11 cellular contexts compared by ENCODE assay signal in the genomic region with DNA sequence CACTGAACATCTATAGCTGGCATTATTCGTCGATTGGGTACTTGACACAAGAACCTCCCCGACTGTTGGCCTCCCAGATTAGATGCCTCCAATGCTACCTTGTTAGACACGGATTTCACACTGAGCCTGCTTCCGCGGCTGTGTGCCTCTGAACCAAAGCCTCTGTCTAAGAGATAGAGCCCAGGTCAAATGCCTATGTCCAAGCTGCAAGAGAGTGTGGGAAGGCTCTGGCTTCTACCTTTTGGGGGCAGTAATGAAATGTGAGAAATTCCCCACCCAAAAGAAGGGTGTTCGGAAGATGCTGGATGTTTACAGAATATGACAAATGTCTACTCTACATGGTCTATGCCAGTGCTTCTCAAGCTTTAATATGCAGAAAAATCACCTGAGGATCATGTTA. TPM values are rescaled to one million over a fixed set of nuclear protein-coding genes. Genes with fewer than 3 reads are reported as not detected.
A peak's percentile ranks its signal among the peaks of the same experiment; 100 is the strongest.
DNase-seq lines count a peak whose midpoint lies in the region; ATAC-seq, FAIRE-seq and TF ChIP-seq lines count a peak whose summit lies in the region.
"Had no signal": no experiment of that assay in that cellular context is flagged by ENCODE, and none has a peak within 500 bp of the region (broad histone marks: within the 10 kb centered on the region; RNA-seq: fewer than 3 reads in every experiment).

No MANE protein-coding gene starts in this region.

- no peak for TF ChIP-seq POLR2A in Peyer's patch (IDR thresholded peaks at IDR 0.05)

- H3K27me3 ChIP-seq in dorsolateral prefrontal cortex (no peaks in the 10 kb centered on the region), Peyer's patch (no peaks in the 10 kb centered on the region)
- H3K27me3 ChIP-seq: tibial nerve had no signal

- no peak overlapping the region for H3K27ac ChIP-seq in dorsolateral prefrontal cortex
- no peak overlapping the region for H3K27ac ChIP-seq in Peyer's patch
- H3K27ac ChIP-seq: tibial nerve had no signal

- peak overlapping the region in 1 of 2 donors; percentile 59 for H3K27ac Mint-ChIP-seq in natural killer cell
- no peak overlapping the region for H3K27ac Mint-ChIP-seq in natural killer cell treated with Interleukin-12 subunit alpha and Interleukin-12 subunit beta and Interleukin-15 and Interleukin-18, amount 100 ng/mL, for 72 hours

- H3K27me3 Mint-ChIP-seq in natural killer cell (ENCODE audit: low read depth in 2 of 2) = no peaks in the 10 kb centered on the region
- H3K27me3 Mint-ChIP-seq in natural killer cell treated with Interleukin-12 subunit alpha and Interleukin-12 subunit beta and Interleukin-15 and Interleukin-18, amount 100 ng/mL, for 72 hours = no peaks in the 10 kb centered on the region

- DNase-seq in natural killer cell (no peak), NOMO-1 treated with DMSO at 0.1 percent for 48 hours (lab: John Stamatoyannopoulos, UW; ENCODE audit: unreplicated experiment) (peak; percentile 37), dorsolateral prefrontal cortex (no peak), urothelium cell line (ENCODE audit: low spot score) (peak; percentile 15), NCI-H1417 treated with DMSO at 0.1 percent for 48 hours (lab: John Stamatoyannopoulos, UW) (no peak), Peyer's patch (no peak)
- DNase-seq in natural killer cell treated with Interleukin-12 subunit alpha and Interleukin-12 subunit beta and Interleukin-15 and Interleukin-18, amount 100 ng/mL, for 72 hours (ENCODE audit: low spot score) = no peak
- DNase-seq: foreskin melanocyte, right cardiac atrium had no signal

- H3K4me1 ChIP-seq in Peyer's patch = peaks cover 0 to 28% (median 12%) of the 10 kb centered on the region in 4 donors

- H3K4me1 Mint-ChIP-seq in natural killer cell = peaks cover 37 to 44% of the 10 kb centered on the region in 2 donors
- H3K4me1 Mint-ChIP-seq in natural killer cell treated with Interleukin-12 subunit alpha and Interleukin-12 subunit beta and Interleukin-15 and Interleukin-18, amount 100 ng/mL, for 72 hours (ENCODE audit: low read depth in 2 of 2) = peaks cover 37 to 45% of the 10 kb centered on the region in 2 donors

- H3K9me3 Mint-ChIP-seq in natural killer cell = no peaks in the 10 kb centered on the region
- H3K9me3 Mint-ChIP-seq in natural killer cell treated with Interleukin-12 subunit alpha and Interleukin-12 subunit beta and Interleukin-15 and Interleukin-18, amount 100 ng/mL, for 72 hours = no peaks in the 10 kb centered on the region

- intact Hi-C loops in natural killer cell (cut with micrococcal nuclease) (loop anchor here (5.0 to 10.0 kb wide), 3 partner anchors 328 to 1205 kb away; a partner anchor contains a TSS), dorsolateral prefrontal cortex (cut with DNase I) (loop anchor here (10.0 kb wide), 3 partner anchors 122 to 328 kb away; a partner anchor contains a TSS)

- TF ChIP-seq CTCF in natural killer cell (IDR thresholded peaks at IDR 0.05) (no peak), dorsolateral prefrontal cortex (IDR thresholded peaks at IDR 0.05 in 54 of 56, conservative IDR thresholded peaks at IDR 0.05 in 2 of 56; ENCODE audit: low read depth in 1 of 56, partially characterized antibody in 56 of 56) (peak in 35 of 56 donors; percentile 8 to 58 (median 32)), Peyer's patch (IDR thresholded peaks at IDR 0.05) (peak in 1 of 6 experiments; percentile 13)

- ATAC-seq in natural killer cell (no peak), HG03521 (IDR thresholded peaks at IDR 0.05; ENCODE audit: unreplicated experiment) (no peak)
- ATAC-seq in natural killer cell treated with Interleukin-12 subunit alpha and Interleukin-12 subunit beta and Interleukin-15 and Interleukin-18, amount 100 ng/mL, for 72 hours = no peak
- ATAC-seq: right cardiac atrium had no signal

- no peak for FAIRE-seq in urothelium cell line (lab: Jason Lieb, UNC)

- no peaks in the 10 kb centered on the region for H3K9me3 ChIP-seq in Peyer's patch
- H3K9me3 ChIP-seq: tibial nerve had no signal

- H3K36me3 ChIP-seq in Peyer's patch = peaks cover 0 to 5% (median 0%) of the 10 kb centered on the region in 3 donors

- H3K36me3 Mint-ChIP-seq in natural killer cell = no peaks in the 10 kb centered on the region
- H3K36me3 Mint-ChIP-seq in natural killer cell treated with Interleukin-12 subunit alpha and Interleukin-12 subunit beta and Interleukin-15 and Interleukin-18, amount 100 ng/mL, for 72 hours = no peaks in the 10 kb centered on the region

- peak overlapping the region; percentile 32 for H3K4me3 Mint-ChIP-seq in natural killer cell
- no peak overlapping the region for H3K4me3 Mint-ChIP-seq in natural killer cell treated with Interleukin-12 subunit alpha and Interleukin-12 subunit beta and Interleukin-15 and Interleukin-18, amount 100 ng/mL, for 72 hours

- H3K4me3 ChIP-seq in dorsolateral prefrontal cortex (no peak overlapping the region), Peyer's patch (no peak overlapping the region)
- H3K4me3 ChIP-seq: tibial nerve had no signal

RNA-seq across cellular contexts. Expression of a gene that starts 2.0 kb away (rescaled TPM):
- 10 to 100 TPM; 13.7 to 15.2 (median 14.2) TPM for total RNA-seq in natural killer cell
- total RNA-seq in natural killer cell treated with Interleukin-12 subunit alpha and Interleukin-12 subunit beta and Interleukin-15 and Interleukin-18, amount 100 ng/mL, for 72 hours = 10 to 100 TPM; 14.3 to 19.0 TPM
- 10 to 100 TPM in 59 of 120 experiments, 1 to 10 TPM in 61; 5.5 to 15.5 (median 10.0) TPM for total RNA-seq in dorsolateral prefrontal cortex
- total RNA-seq in Peyer's patch = 10 to 100 TPM in 1 of 4 donors, 1 to 10 TPM in 3; 4.7 to 21.5 (median 6.8) TPM

RNA-seq across cellular contexts. Expression of a gene that starts 2.3 kb away (rescaled TPM):
- 10 to 100 TPM; 34.2 to 43.7 (median 37.4) TPM for total RNA-seq in natural killer cell
- total RNA-seq in natural killer cell treated with Interleukin-12 subunit alpha and Interleukin-12 subunit beta and Interleukin-15 and Interleukin-18, amount 100 ng/mL, for 72 hours = 10 to 100 TPM; 49.0 to 52.5 TPM
- 10 to 100 TPM; 15.7 to 49.5 (median 30.0) TPM for total RNA-seq in dorsolateral prefrontal cortex
- total RNA-seq in Peyer's patch = 10 to 100 TPM; 31.2 to 41.3 (median 32.2) TPM

RNA-seq across cellular contexts. Expression of a gene that starts 26.9 kb away (rescaled TPM):
- 1 to 10 TPM; 2.4 to 4.1 (median 3.6) TPM for total RNA-seq in natural killer cell
- 10 to 100 TPM; 20.1 to 48.6 TPM for total RNA-seq in natural killer cell treated with Interleukin-12 subunit alpha and Interleukin-12 subunit beta and Interleukin-15 and Interleukin-18, amount 100 ng/mL, for 72 hours
- 1 to 10 TPM in 13 of 120 experiments, under 1 TPM in 95, not detected in 12; 0.04 to 2.4 (median 0.44) TPM for total RNA-seq in dorsolateral prefrontal cortex
- 10 to 100 TPM in 2 of 4 donors, 1 to 10 TPM in 2; 6.6 to 26.6 (median 12.8) TPM for total RNA-seq in Peyer's patch

Comparison
In these comparisons a context has a peak if more than half of its experiments do, and no peak if none do; other contexts are left out.
1. DNase-seq: peak in NOMO-1 treated with DMSO at 0.1 percent for 48 hours (single experiment) and urothelium cell line (single experiment); none in natural killer cell (single experiment), natural killer cell treated with Interleukin-12 subunit alpha and Interleukin-12 subunit beta and Interleukin-15 and Interleukin-18, amount 100 ng/mL, for 72 hours (single experiment), dorsolateral prefrontal cortex (0 of 10), NCI-H1417 treated with DMSO at 0.1 percent for 48 hours (single experiment) and Peyer's patch (0 of 3).